8 cellular contexts compared by ENCODE assay signal in genomic region chr17:47830396-47830907, GRCh38. TPM values are rescaled to one million over a fixed set of nuclear protein-coding genes. Genes with fewer than 3 reads are reported as not detected.
DNase-seq lines count a peak whose midpoint lies in the region; ATAC-seq, FAIRE-seq and TF ChIP-seq lines count a peak whose summit lies in the region.

No MANE protein-coding gene starts in this region.

- peak overlapping the region; percentile 99 for H3K27ac Mint-ChIP-seq in T-helper 17 cell

- intact Hi-C loops in gastrocnemius medialis (cut with DNase I; ENCODE audit: low total_unique reads): loop anchor here (2.0 kb wide), 2 partner anchors 64 to 140 kb away; partner anchors contain the start of gene CDK5RAP3

- H3K36me3 Mint-ChIP-seq in T-helper 17 cell (ENCODE audit: low read depth): peaks cover 4% of the 10 kb centered on the region

- H3K36me3 ChIP-seq in gastrocnemius medialis: peaks cover 0 to 34% of the 10 kb centered on the region in 2 donors

- H3K4me3 ChIP-seq in GM12875 (ENCODE audit: low read depth, low read length) (peak overlapping the region; percentile 65), fibroblast of villous mesenchyme (ENCODE audit: low read depth, low read length) (peak overlapping the region; percentile 90), gastrocnemius medialis (peak overlapping the region; percentile 77 to 92 (median 80))

- no peak for FAIRE-seq in RCC 7860 (lab: Jason Lieb, UNC)

- TF ChIP-seq CTCF in GM12875 (IDR thresholded peaks at IDR 0.05; ENCODE audit: borderline replicate concordance, insufficient read depth, low read depth, low read length): no peak
- no peak for TF ChIP-seq CTCF in fibroblast of villous mesenchyme (IDR thresholded peaks at IDR 0.05; ENCODE audit: insufficient read depth, low read depth, low read length)
- TF ChIP-seq CTCF in gastrocnemius medialis (IDR thresholded peaks at IDR 0.05 in 4 of 5, conservative IDR thresholded peaks at IDR 0.05 in 1 of 5): no peak

- in situ Hi-C loops in gastrocnemius medialis (cut with MboI; ENCODE audit: low sequenced_read_pairs in 4 of 4): loop anchor here in 1 of 4 donors (25.0 kb wide), 1 partner anchor 307 kb away; no protein-coding TSS in a partner anchor

- ATAC-seq in T-helper 17 cell: peak; percentile 1
- no peak for ATAC-seq in gastrocnemius medialis
- ATAC-seq in GM19328 (IDR thresholded peaks at IDR 0.05; ENCODE audit: unreplicated experiment): no peak

- TF ChIP-seq POLR2A in gastrocnemius medialis (IDR thresholded peaks at IDR 0.05): no peak

- H3K27me3 Mint-ChIP-seq in T-helper 17 cell: no peaks in the 10 kb centered on the region

- peaks cover 38% of the 10 kb centered on the region for H3K4me1 Mint-ChIP-seq in T-helper 17 cell

- peak overlapping the region in 3 of 4 donors; percentile 73 to 79 (median 78) for H3K27ac ChIP-seq in gastrocnemius medialis

- peak overlapping the region; percentile 99 for H3K4me3 Mint-ChIP-seq in T-helper 17 cell

- H3K9me3 ChIP-seq in T-helper 17 cell (ENCODE audit: control insufficient read depth, low read length, poor library complexity, severe bottlenecking) (no peaks in the 10 kb centered on the region), gastrocnemius medialis (no peaks in the 10 kb centered on the region)

- DNase-seq in T-helper 17 cell (no peak), fibroblast of villous mesenchyme (ENCODE audit: low read depth) (no peak), gastrocnemius medialis (no peak), OCI-M2 (lab: John Stamatoyannopoulos, UW; ENCODE audit: unreplicated experiment) (no peak), GM19238 (ENCODE audit: insufficient read length, low spot score) (no peak), RCC 7860 (ENCODE audit: low spot score) (no peak)

- no peaks in the 10 kb centered on the region for H3K27me3 ChIP-seq in gastrocnemius medialis

- H3K4me1 ChIP-seq in gastrocnemius medialis: peaks cover 15 to 22% of the 10 kb centered on the region in 2 donors

RNA-seq across cellular contexts. Expression of gene MRPL10, which starts 0.9 kb away (rescaled TPM):
- total RNA-seq in T-helper 17 cell (10 to 100 TPM; 82.3 to 90.2 TPM), fibroblast of villous mesenchyme (20.7 and 24.5 TPM in 2 replicates), gastrocnemius medialis (10 to 100 TPM; 38.6 to 76.5 (median 49.6) TPM)

RNA-seq across cellular contexts. Expression of gene LRRC46, which starts 1.0 kb away (rescaled TPM):
- total RNA-seq in T-helper 17 cell: under 1 TPM; 0.90 to 0.99 TPM
- under 0.01 and 0.32 TPM in 2 replicates for total RNA-seq in fibroblast of villous mesenchyme
- under 1 TPM in 1 of 4 donors, not detected in 3; 0.20 TPM for total RNA-seq in gastrocnemius medialis

RNA-seq across cellular contexts. Expression of gene OSBPL7, which starts 8.9 kb away (rescaled TPM):
- 10 to 100 TPM; 52.4 to 59.6 TPM for total RNA-seq in T-helper 17 cell
- 6.9 and 13.5 TPM in 2 replicates for total RNA-seq in fibroblast of villous mesenchyme
- 1 to 10 TPM in 3 of 4 donors, under 1 TPM in 1; 0.89 to 4.6 (median 1.6) TPM for total RNA-seq in gastrocnemius medialis

RNA-seq across cellular contexts. Expression of gene SCRN2, which starts 10.6 kb away (rescaled TPM):
- total RNA-seq in T-helper 17 cell (10 to 100 TPM; 21.4 to 27.1 TPM), fibroblast of villous mesenchyme (25.0 and 33.2 TPM in 2 replicates), gastrocnemius medialis (10 to 100 TPM; 11.0 to 22.3 (median 16.8) TPM)

RNA-seq across cellular contexts. Expression of gene SP6, which starts 20.5 kb away (rescaled TPM):
- under 1 TPM; 0.20 to 0.21 TPM for total RNA-seq in T-helper 17 cell
- total RNA-seq in fibroblast of villous mesenchyme: under 0.01 TPM in 2 replicates
- under 1 TPM in 1 of 4 donors, not detected in 3; 0.16 TPM for total RNA-seq in gastrocnemius medialis
